24 cellular contexts compared by ENCODE assay signal in genomic region chr4:55980725-55981124, GRCh38. TPM values are rescaled to one million over a fixed set of nuclear protein-coding genes. Genes with fewer than 3 reads are reported as not detected.
DNase-seq lines count a peak whose midpoint lies in the region; ATAC-seq and TF ChIP-seq lines count a peak whose summit lies in the region.
"Had no signal": no experiment of that assay in that cellular context is flagged by ENCODE, and none has a peak within 500 bp of the region (broad histone marks: within the 10 kb centered on the region; RNA-seq: fewer than 3 reads in every experiment).

No MANE protein-coding gene starts in this region.

- CTCF ChIA-PET in activated CD4-positive, alpha-beta memory T cell treated with anti-CD3 and anti-CD28 coated beads, Interleukin-2, amount 10 ng/mL, durations not matched to agents 7 days and 5 days (lab: Charles Lee) = interaction anchor here (1.4 kb wide), 1 partner anchor 32 kb away, joined by 5 read pairs; the partner anchor contains the start of gene CEP135
- CTCF ChIA-PET in SK-N-SH (lab: Yijun Ruan, JAX) = interaction anchor here (1.7 kb wide), 1 partner anchor 32 kb away, joined by 7 read pairs; the partner anchor contains the start of gene CEP135

- no peaks in the 10 kb centered on the region for H3K27me3 ChIP-seq in SK-N-SH (ENCODE audit: insufficient read depth)
- no peaks in the 10 kb centered on the region for H3K27me3 ChIP-seq in GM23248 (replicated peaks; ENCODE audit: insufficient read depth)
- H3K27me3 ChIP-seq: BE2C, heart left ventricle, tibial artery had no signal

- H3K36me3 ChIP-seq in SK-N-SH (replicated peaks in 1 of 2; ENCODE audit: control insufficient read depth in 1 of 2, insufficient read depth in 2 of 2, low read length in 1 of 2) = peaks cover 48 to 57% of the 10 kb centered on the region in 2 experiments
- H3K36me3 ChIP-seq in GM23248 (ENCODE audit: low read depth) = peaks cover 18% of the 10 kb centered on the region; the same call in 1 of the 2 replicates

- H3K4me3 ChIP-seq in SK-N-SH (ENCODE audit: low read depth in 2 of 2, low read length in 1 of 2) (no peak overlapping the region), GM23248 (no peak overlapping the region)
- H3K4me3 ChIP-seq: heart left ventricle, lower lobe of right lung, tibial artery had no signal

- TF ChIP-seq RAD21 in SK-N-SH (IDR thresholded peaks at IDR 0.05; ENCODE audit: low read length) = no peak

- no peak for TF ChIP-seq EP300 in SK-N-SH (IDR thresholded peaks at IDR 0.05; ENCODE audit: borderline replicate concordance in 1 of 2, low read depth in 1 of 2, low read length in 1 of 2)

- in situ Hi-C loops in GM23248 (cut with MboI) = no loop called here

- H3K9me3 Mint-ChIP-seq in activated T-cell treated with anti-CD3 and anti-CD28 coated beads, Interleukin-2, amount 50 U/mL, for 24 hours = no peaks in the 10 kb centered on the region
- H3K9me3 Mint-ChIP-seq in chondrocyte (ENCODE audit: low read depth) = no peaks in the 10 kb centered on the region
- H3K9me3 Mint-ChIP-seq in activated CD4-positive, alpha-beta memory T cell treated with anti-CD3 and anti-CD28 coated beads, Interleukin-2, amount 10 ng/mL, durations not matched to agents 7 days and 5 days = no peaks in the 10 kb centered on the region
- H3K9me3 Mint-ChIP-seq: effector memory CD8-positive, alpha-beta T cell; naive B cell; T-helper 1 cell treated with Interleukin-12 subunit alpha and Interleukin-12 subunit beta and Interleukin-4 antibody, amounts not matched to agents 30 μg/mL and 1 μg/mL, for 36 hours; WTC11 had no signal

- no peaks in the 10 kb centered on the region for H3K27me3 Mint-ChIP-seq in activated T-cell treated with anti-CD3 and anti-CD28 coated beads, Interleukin-2, amount 50 U/mL, for 24 hours
- no peaks in the 10 kb centered on the region for H3K27me3 Mint-ChIP-seq in chondrocyte (ENCODE audit: low read depth)
- H3K27me3 Mint-ChIP-seq in activated CD4-positive, alpha-beta memory T cell treated with anti-CD3 and anti-CD28 coated beads, Interleukin-2, amount 10 ng/mL, durations not matched to agents 7 days and 5 days = no peaks in the 10 kb centered on the region
- H3K27me3 Mint-ChIP-seq: effector memory CD8-positive, alpha-beta T cell; naive B cell had no signal

- ATAC-seq in HG02885 (IDR thresholded peaks at IDR 0.05; ENCODE audit: poor library complexity, unreplicated experiment) = peak; percentile 65
- ATAC-seq: effector memory CD8-positive, alpha-beta T cell; heart left ventricle; lower lobe of right lung; WTC11 had no signal

- 89% methylated on average over 3 of the region's 3 CpGs for WGBS in SK-N-SH (ENCODE audit: low lambda C conversion rate)
- 96 to 99% methylated on average over 3 of the region's 3 CpGs for WGBS in GM23248 (ENCODE audit: low coverage in 1 of 2, low lambda C conversion rate in 2 of 2, missing lambda C conversion rate in 2 of 2), 2 experiments

- H3K4me2 ChIP-seq in SK-N-SH (no peak overlapping the region), GM23248 (ENCODE audit: unreplicated experiment) (no peak overlapping the region)

- H4K20me1 ChIP-seq in SK-N-SH (ENCODE audit: insufficient read depth) (no peaks in the 10 kb centered on the region), GM23248 (ENCODE audit: insufficient read depth) (no peaks in the 10 kb centered on the region)

- H3F3A ChIP-seq in SK-N-SH (replicated peaks; ENCODE audit: insufficient read depth) = no peaks in the 10 kb centered on the region
- H3F3A ChIP-seq in GM23248 (ENCODE audit: insufficient read depth) = no peaks in the 10 kb centered on the region

- peaks cover 85% of the 10 kb centered on the region for H3K36me3 Mint-ChIP-seq in activated T-cell treated with anti-CD3 and anti-CD28 coated beads, Interleukin-2, amount 50 U/mL, for 24 hours (ENCODE audit: low read depth)
- peaks cover 10% of the 10 kb centered on the region for H3K36me3 Mint-ChIP-seq in chondrocyte (ENCODE audit: low read depth)
- peaks cover 51% of the 10 kb centered on the region for H3K36me3 Mint-ChIP-seq in activated CD4-positive, alpha-beta memory T cell treated with anti-CD3 and anti-CD28 coated beads, Interleukin-2, amount 10 ng/mL, durations not matched to agents 7 days and 5 days (ENCODE audit: low read depth)

- TF ChIP-seq CTCF in chondrocyte (IDR thresholded peaks at IDR 0.05) = no peak
- no peak for TF ChIP-seq CTCF in SK-N-SH (IDR thresholded peaks at IDR 0.05)

- peaks cover 4% of the 10 kb centered on the region for H3K4me1 Mint-ChIP-seq in activated T-cell treated with anti-CD3 and anti-CD28 coated beads, Interleukin-2, amount 50 U/mL, for 24 hours (ENCODE audit: low read depth)
- H3K4me1 Mint-ChIP-seq in chondrocyte (ENCODE audit: low read depth) = peaks cover 10% of the 10 kb centered on the region
- H3K4me1 Mint-ChIP-seq in activated CD4-positive, alpha-beta memory T cell treated with anti-CD3 and anti-CD28 coated beads, Interleukin-2, amount 10 ng/mL, durations not matched to agents 7 days and 5 days = no peaks in the 10 kb centered on the region
- H3K4me1 Mint-ChIP-seq: naive B cell, WTC11 had no signal

- no peak overlapping the region for H3K9ac ChIP-seq in SK-N-SH
- H3K9ac ChIP-seq in GM23248 = no peak overlapping the region

- POLR2A ChIA-PET in activated CD4-positive, alpha-beta memory T cell treated with anti-CD3 and anti-CD28 coated beads, Interleukin-2, amount 10 ng/mL, durations not matched to agents 7 days and 5 days (lab: Charles Lee) = no interaction called here
- POLR2A ChIA-PET in SK-N-SH (lab: Yijun Ruan, JAX) = no interaction called here

- DNase-seq in activated T-cell treated with anti-CD3 and anti-CD28 coated beads, Interleukin-2, amount 50 U/mL, for 24 hours = no peak
- DNase-seq in activated T-cell treated with anti-CD3 and anti-CD28 coated beads, Interleukin-2, amount 50 U/mL, for 48 hours = no peak
- DNase-seq in chondrocyte (ENCODE audit: low spot score) (no peak), SK-N-SH (no peak), OCI-M2 (lab: John Stamatoyannopoulos, UW; ENCODE audit: unreplicated experiment) (no peak), GM23248 (no peak)
- DNase-seq in activated CD4-positive, alpha-beta memory T cell treated with anti-CD3 and anti-CD28 coated beads, Interleukin-2, amount 10 ng/mL, durations not matched to agents 7 days and 5 days = no peak
- DNase-seq: 8988T; activated effector memory CD4-positive, alpha-beta T cell treated with Interleukin-2 at 50 U/mL for 16 hours; amygdala; BE2C; Calu3; cerebellar nuclear complex; effector memory CD8-positive, alpha-beta T cell; heart left ventricle; lower lobe of right lung; naive B cell; NCI-H345; SHP77; stimulated activated CD4-positive, alpha-beta T cell treated with anti-CD3 and anti-CD28 coated beads, Interleukin-2, amount 100 ng/mL, for 48 hours; tibial artery had no signal

- H3K9me2 ChIP-seq in SK-N-SH = no peaks in the 10 kb centered on the region
- no peaks in the 10 kb centered on the region for H3K9me2 ChIP-seq in GM23248 (ENCODE audit: insufficient read depth)

- H3K9me3 ChIP-seq in SK-N-SH = no peaks in the 10 kb centered on the region
- H3K9me3 ChIP-seq in GM23248 (ENCODE audit: low read depth) = no peaks in the 10 kb centered on the region
- H3K9me3 ChIP-seq: BE2C, heart left ventricle, lower lobe of right lung, tibial artery had no signal

- peak overlapping the region; percentile 44 for H3K27ac Mint-ChIP-seq in activated T-cell treated with anti-CD3 and anti-CD28 coated beads, Interleukin-2, amount 50 U/mL, for 24 hours
- peak overlapping the region; percentile 69 for H3K27ac Mint-ChIP-seq in chondrocyte (ENCODE audit: unreplicated experiment)
- no peak overlapping the region for H3K27ac Mint-ChIP-seq in activated CD4-positive, alpha-beta memory T cell treated with anti-CD3 and anti-CD28 coated beads, Interleukin-2, amount 10 ng/mL, durations not matched to agents 7 days and 5 days
- H3K27ac Mint-ChIP-seq: effector memory CD8-positive, alpha-beta T cell; T-helper 1 cell treated with Interleukin-12 subunit alpha and Interleukin-12 subunit beta and Interleukin-4 antibody, amounts not matched to agents 30 μg/mL and 1 μg/mL, for 36 hours; WTC11 had no signal

- no peaks in the 10 kb centered on the region for H3K79me2 ChIP-seq in SK-N-SH (ENCODE audit: insufficient read depth)
- no peaks in the 10 kb centered on the region for H3K79me2 ChIP-seq in GM23248 (ENCODE audit: insufficient read depth)

- no peak overlapping the region for H3K4me3 Mint-ChIP-seq in activated T-cell treated with anti-CD3 and anti-CD28 coated beads, Interleukin-2, amount 50 U/mL, for 24 hours
- H3K4me3 Mint-ChIP-seq in chondrocyte (ENCODE audit: unreplicated experiment) = no peak overlapping the region
- H3K4me3 Mint-ChIP-seq in activated CD4-positive, alpha-beta memory T cell treated with anti-CD3 and anti-CD28 coated beads, Interleukin-2, amount 10 ng/mL, durations not matched to agents 7 days and 5 days = no peak overlapping the region
- H3K4me3 Mint-ChIP-seq: effector memory CD8-positive, alpha-beta T cell; naive B cell; T-helper 1 cell treated with Interleukin-12 subunit alpha and Interleukin-12 subunit beta and Interleukin-4 antibody, amounts not matched to agents 30 μg/mL and 1 μg/mL, for 36 hours; WTC11 had no signal

- H3K4me1 ChIP-seq in SK-N-SH (ENCODE audit: control insufficient read depth in 1 of 2, insufficient read depth in 2 of 2, low read depth in 1 of 2, low read length in 1 of 2) (peaks cover 0 to 5% of the 10 kb centered on the region in 2 experiments; a peak in 2 of 4 replicates), GM23248 (ENCODE audit: insufficient read depth) (no peaks in the 10 kb centered on the region)
- H3K4me1 ChIP-seq: heart left ventricle, lower lobe of right lung, tibial artery had no signal

- no peak overlapping the region for H2AFZ ChIP-seq in SK-N-SH (ENCODE audit: low read depth)
- no peak overlapping the region for H2AFZ ChIP-seq in GM23248

- H3K27ac ChIP-seq in SK-N-SH (ENCODE audit: low read depth in 2 of 2, low read length in 1 of 2) = no peak overlapping the region; a peak in 1 of 4 replicates
- no peak overlapping the region for H3K27ac ChIP-seq in GM23248
- H3K27ac ChIP-seq: heart left ventricle, lower lobe of right lung, tibial artery had no signal

TF ChIP-seq in SK-N-SH, 30 proteins besides CTCF, POLR2A, EP300 and RAD21 (continues in another document):
- TF ChIP-seq NRF1 (IDR thresholded peaks at IDR 0.05; ENCODE audit: low read depth, low read length) = no peak
- TF ChIP-seq POLR2AphosphoS5 (IDR thresholded peaks at IDR 0.05; ENCODE audit: low read depth, low read length) = no peak

RNA-seq across cellular contexts. Expression of gene CEP135, which starts 32.0 kb away (rescaled TPM):
- total RNA-seq in chondrocyte = 5.2 to 9.4 TPM (median 5.3 TPM) in 3 replicates
- 10 to 100 TPM; 18.0 to 18.8 TPM for total RNA-seq in activated CD4-positive, alpha-beta memory T cell treated with anti-CD3 and anti-CD28 coated beads, Interleukin-2, amount 10 ng/mL, durations not matched to agents 7 days and 5 days
- polyA plus RNA-seq in SK-N-SH (2012; rRNA removed) = 1.6 and 2.4 TPM in 2 replicates
- 2.2 and 2.8 TPM in 2 replicates for polyA plus RNA-seq in SK-N-SH (2012; cell fraction: cytosol; rRNA removed)
- polyA plus RNA-seq in SK-N-SH (2012; cell fraction: nucleus; rRNA removed) = 2.4 and 4.6 TPM in 2 replicates
- total RNA-seq in GM23248 (2014; rRNA removed; shearing (Covaris generic)) = 3.2 and 6.6 TPM in 2 replicates
- polyA plus RNA-seq in GM23248 (2016; fragmentation: Nextera tagmentation; extraction: Ambion mirVana) = 4.7 and 5.7 TPM in 2 replicates
